In the genomic region with DNA sequence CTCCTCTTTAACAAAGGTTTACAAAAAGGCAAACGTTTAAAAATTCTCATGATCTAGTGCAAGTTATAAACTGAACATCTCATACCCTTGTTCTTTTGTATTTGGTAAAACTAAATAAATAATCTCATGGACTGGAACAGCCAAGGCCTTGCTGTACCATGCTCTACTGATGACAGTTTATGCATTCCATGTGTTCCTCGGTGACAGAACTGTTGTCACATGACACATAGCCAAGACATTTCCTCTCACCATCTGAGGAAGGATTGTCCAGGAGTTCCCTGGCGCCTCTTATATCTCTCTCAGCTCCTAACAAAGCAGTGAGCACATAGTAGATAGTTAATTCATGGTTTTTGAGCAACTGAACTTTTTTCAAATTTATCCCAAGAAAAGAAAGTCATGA, we compare ENCODE assay signal across 19 cellular contexts. TPM values are rescaled to one million over a fixed set of nuclear protein-coding genes. Genes with fewer than 3 reads are reported as not detected.
DNase-seq lines count a peak whose midpoint lies in the region; ATAC-seq, FAIRE-seq and TF ChIP-seq lines count a peak whose summit lies in the region.
"Had no signal": no experiment of that assay in that cellular context is flagged by ENCODE, and none has a peak within 500 bp of the region (broad histone marks: within the 10 kb centered on the region; RNA-seq: fewer than 3 reads in every experiment).

No MANE protein-coding gene starts in this region.

- H3K4me2 ChIP-seq in K562 (ENCODE audit: insufficient read depth, low read length) (no peak overlapping the region), keratinocyte (ENCODE audit: control insufficient read depth, extremely low read depth, insufficient read depth, low read depth, low read length) (no peak overlapping the region)
- H3K4me2 ChIP-seq: GM23338 had no signal

- WGBS in K562 (ENCODE audit: insufficient coverage, low coverage, missing lambda C conversion rate) = 0% methylated on average over 3 of the region's 3 CpGs
- WGBS in prostate gland = 31% methylated on average over 3 of the region's 3 CpGs

- H3K9ac ChIP-seq in K562 (ENCODE audit: insufficient read depth in 1 of 2, low read depth in 2 of 2, low read length in 2 of 2) (no peak overlapping the region), keratinocyte (ENCODE audit: control insufficient read depth, extremely low read depth, insufficient read depth, low read length) (no peak overlapping the region)

- FAIRE-seq in K562 (lab: Jason Lieb, UNC) = no peak
- peak; percentile 26 for FAIRE-seq in keratinocyte (lab: Jason Lieb, UNC)
- FAIRE-seq: GM12891, RCC 7860 had no signal

- no TSS peak for BruUV-seq in K562 (replicated peaks; lab: Mats Ljungman, UMichigan)

- H3K27me3 ChIP-seq in K562 (ENCODE audit: control insufficient read depth in 2 of 2, insufficient read depth in 2 of 2, low read length in 2 of 2) = peaks cover 4 to 5% of the 10 kb centered on the region in 2 experiments; a peak in 3 of 5 replicates
- H3K27me3 ChIP-seq in keratinocyte (ENCODE audit: control insufficient read depth, extremely low read depth, insufficient read depth, low read length) = no peaks in the 10 kb centered on the region
- H3K27me3 ChIP-seq in prostate gland (replicated peaks; ENCODE audit: insufficient read depth) = no peaks in the 10 kb centered on the region

- H2AFZ ChIP-seq in K562 (ENCODE audit: low read depth, low read length) (no peak overlapping the region), keratinocyte (ENCODE audit: control insufficient read depth, low read length) (no peak overlapping the region)
- H2AFZ ChIP-seq: GM23338 had no signal

- in situ Hi-C loops in K562 (cut with MboI) = loop anchor here (10.0 kb wide), 1 partner anchor 427 kb away; no protein-coding TSS in a partner anchor

- CTCF ChIA-PET in K562 (lab: Yijun Ruan, JAX; ENCODE audit: low intra/inter-chr PET ratio) = no interaction called here

- H3K9me3 ChIP-seq in K562 (replicated peaks; ENCODE audit: control insufficient read depth, insufficient read depth, low read depth, low read length) (no peaks in the 10 kb centered on the region), keratinocyte (ENCODE audit: control insufficient read depth, low read depth, low read length) (no peaks in the 10 kb centered on the region), prostate gland (no peaks in the 10 kb centered on the region)
- H3K9me3 ChIP-seq: Caco-2 had no signal

- no peak for TF ChIP-seq CTCF in K562 (IDR thresholded peaks at IDR 0.05 in 2 of 3, conservative IDR thresholded peaks at IDR 0.05 in 1 of 3; ENCODE audit: insufficient read depth in 2 of 3, low read depth in 1 of 3, low read length in 3 of 3)
- no peak for TF ChIP-seq CTCF in keratinocyte (optimal IDR thresholded peaks at IDR 0.05 in 1 of 3, IDR thresholded peaks at IDR 0.05 in 1 of 3, conservative IDR thresholded peaks at IDR 0.05 in 1 of 3; ENCODE audit: extremely low read depth in 1 of 3, insufficient read depth in 2 of 3, low read length in 3 of 3)
- TF ChIP-seq CTCF in prostate gland (IDR thresholded peaks at IDR 0.05) = no peak

- dilution Hi-C loops in keratinocyte (cut with MboI; ENCODE audit: extremely low pct_ligation_motif_present, low sequenced_read_pairs) = no loop called here

- POLR2A ChIA-PET in K562 (lab: Yijun Ruan, JAX) = interaction anchor here (1.5 kb wide), 1 partner anchor 12 kb away, joined by 3 read pairs; no protein-coding TSS in a partner anchor

- ATAC-seq in K562 = no peak
- ATAC-seq in HG03457 (IDR thresholded peaks at IDR 0.05; ENCODE audit: unreplicated experiment) = no peak
- ATAC-seq: GM23338 had no signal

- H3K79me2 ChIP-seq in K562 (ENCODE audit: control insufficient read depth, insufficient read depth, low read length) (no peaks in the 10 kb centered on the region), keratinocyte (ENCODE audit: control insufficient read depth, insufficient read depth, low read length) (no peaks in the 10 kb centered on the region)

- H3K4me3 ChIP-seq in K562 (no peak overlapping the region), keratinocyte (ENCODE audit: control insufficient read depth in 2 of 3, extremely low read depth in 1 of 3, insufficient read depth in 2 of 3, low read depth in 1 of 3, low read length in 3 of 3) (no peak overlapping the region), prostate gland (no peak overlapping the region)
- H3K4me3 ChIP-seq: GM23338 had no signal

- TF ChIP-seq EP300 in K562 (IDR thresholded peaks at IDR 0.05; ENCODE audit: low read length) = no peak

- DNase-seq in AG08395 (ENCODE audit: low spot score) = peak; percentile 50
- peak; percentile 52 for DNase-seq in HT1080 (ENCODE audit: low read depth)
- DNase-seq in K562 (ENCODE audit: extremely low read depth in 1 of 4, low spot score in 3 of 4) = no peak
- no peak for DNase-seq in keratinocyte (ENCODE audit: low read depth, low spot score)
- no peak for DNase-seq in NCI-H1930 (lab: John Stamatoyannopoulos, UW)
- no peak for DNase-seq in GF-D8 (lab: John Stamatoyannopoulos, UW)
- DNase-seq in prostate gland (ENCODE audit: low spot score) = no peak
- DNase-seq: 8988T, AML-193, Caco-2, NCI-H1417 treated with DMSO at 0.1 percent for 48 hours, NCI-H2081, NCI-H524, SIG-M5 had no signal

- no peak for TF ChIP-seq RAD21 in K562 (CRISPR knock-in tag; conservative IDR thresholded peaks at IDR 0.05 in 1 of 2, IDR thresholded peaks at IDR 0.05 in 1 of 2)

- TF ChIP-seq POLR2A in K562 (conservative IDR thresholded peaks at IDR 0.05) (no peak), prostate gland (IDR thresholded peaks at IDR 0.05) (no peak)

- H3K9me1 ChIP-seq in K562 (ENCODE audit: control insufficient read depth, insufficient read depth, low read length) (no peaks in the 10 kb centered on the region), keratinocyte (ENCODE audit: control insufficient read depth, extremely low read depth, insufficient read depth, low read length) (no peaks in the 10 kb centered on the region)

- H3K36me3 ChIP-seq in K562 (ENCODE audit: control insufficient read depth, insufficient read depth, low read length) (no peaks in the 10 kb centered on the region), keratinocyte (ENCODE audit: control insufficient read depth in 2 of 2, extremely low read depth in 1 of 2, insufficient read depth in 2 of 2, low read length in 2 of 2) (no peaks in the 10 kb centered on the region), prostate gland (no peaks in the 10 kb centered on the region)

- H3K4me1 ChIP-seq in K562 (replicated peaks in 1 of 2; ENCODE audit: control insufficient read depth in 2 of 2, insufficient read depth in 2 of 2, low read length in 2 of 2) (no peaks in the 10 kb centered on the region), keratinocyte (ENCODE audit: control insufficient read depth, extremely low read depth, insufficient read depth, low read length) (no peaks in the 10 kb centered on the region), prostate gland (replicated peaks) (no peaks in the 10 kb centered on the region)

- intact Hi-C loops in K562 (cut with micrococcal nuclease) (no loop called here), prostate gland (cut with DNase I) (no loop called here)

- H3K27ac ChIP-seq in K562 (ENCODE audit: extremely low read depth, low read depth, low read length) = no peak overlapping the region
- no peak overlapping the region for H3K27ac ChIP-seq in keratinocyte (ENCODE audit: control insufficient read depth, insufficient read depth, low read length)
- no peak overlapping the region for H3K27ac ChIP-seq in prostate gland

- H4K20me1 ChIP-seq in K562 (replicated peaks; ENCODE audit: control insufficient read depth, insufficient read depth, low read length) (no peaks in the 10 kb centered on the region), keratinocyte (ENCODE audit: control insufficient read depth, extremely low read depth, insufficient read depth, low read length) (no peaks in the 10 kb centered on the region)

RNA-seq across cellular contexts. Expression of gene CCDC83, which starts 12.6 kb away (rescaled TPM):
- total RNA-seq in HT1080 (2014; rRNA removed; shearing (Covaris generic)) = not detected in 2 replicates
- polyA plus RNA-seq in HT1080 (2015; cell fraction: cytosol; rRNA removed) = not detected in 2 replicates
- polyA plus RNA-seq in HT1080 (2015; cell fraction: nucleus; rRNA removed) = not detected in 2 replicates
- total RNA-seq in K562 (2011; cell fraction: chromatin; rRNA removed; ENCODE audit: low replicate concordance) = not detected in 2 replicates
- total RNA-seq in K562 (2011; cell fraction: nucleolus; rRNA removed) = not detected in 2 replicates
- total RNA-seq in K562 (2011; cell fraction: nucleoplasm; rRNA removed) = not detected in 2 replicates
- not detected in 2 replicates for total RNA-seq in K562 (2014; rRNA removed)
- not detected in 2 replicates for total RNA-seq in K562 (2014; rRNA removed; fragmentation: Illumina TruSeq; extraction: Trizol)
- total RNA-seq in K562 (2015; rRNA removed; fragmentation: Illumina TruSeq; extraction: Trizol) = not detected in 2 replicates
- not detected in 2 replicates for total RNA-seq in K562 (2021)
- not detected in 2 replicates for polyA plus RNA-seq in K562 (2011; rRNA removed)
- polyA plus RNA-seq in K562 (2011; cell fraction: cytosol; rRNA removed) = not detected in 2 replicates
- polyA plus RNA-seq in K562 (2011; cell fraction: nucleus; rRNA removed) = not detected in 2 replicates
- polyA plus RNA-seq in K562 (2012) = not detected in 2 replicates
- not detected in 2 replicates for polyA plus RNA-seq in K562 (2014; fragmentation: Illumina TruSeq; extraction: Trizol)
- polyA plus RNA-seq in K562 (2014; fragmentation: Nextera tagmentation; extraction: Ambion mirVana) = not detected
- not detected in 2 replicates for polyA plus RNA-seq in K562 (2014; rRNA removed)
- not detected in 2 replicates for polyA minus RNA-seq in K562 (2011; rRNA and poly(A)+ RNA removed)
- not detected in 2 replicates for polyA minus RNA-seq in K562 (2011; cell fraction: cytosol; rRNA and poly(A)+ RNA removed)
- polyA minus RNA-seq in K562 (2011; cell fraction: nucleus; rRNA and poly(A)+ RNA removed) = not detected in 2 replicates
- not detected in 3 replicates for polyA plus RNA-seq in keratinocyte
- not detected for polyA plus RNA-seq in keratinocyte (2011; ENCODE audit: low read depth)
- not detected in 2 replicates for polyA plus RNA-seq in keratinocyte (2011; cell fraction: cytosol; rRNA removed)
- polyA plus RNA-seq in keratinocyte (2011; cell fraction: nucleus; rRNA removed) = not detected in 2 replicates
- not detected in 2 replicates for polyA plus RNA-seq in keratinocyte (2012; ENCODE audit: low replicate concordance)
- polyA minus RNA-seq in keratinocyte = not detected in 3 replicates
- polyA minus RNA-seq in keratinocyte (2011; cell fraction: cytosol; rRNA and poly(A)+ RNA removed) = not detected
- polyA minus RNA-seq in keratinocyte (2011; cell fraction: nucleus; rRNA and poly(A)+ RNA removed) = not detected in 2 replicates
- 10 to 100 TPM in 1 of 2 donors, not detected in 1; 12.5 TPM for total RNA-seq in prostate gland
- total RNA-seq: Caco-2, G401, GM23338 had no signal
- polyA plus RNA-seq: GM23338 had no signal

RNA-seq across cellular contexts. Expression of gene SYTL2, which starts 56.8 kb away (rescaled TPM):
- total RNA-seq in HT1080 (2014; rRNA removed; shearing (Covaris generic)) = 19.6 and 23.4 TPM in 2 replicates
- 12.9 and 17.9 TPM in 2 replicates for polyA plus RNA-seq in HT1080 (2015; cell fraction: cytosol; rRNA removed)
- polyA plus RNA-seq in HT1080 (2015; cell fraction: nucleus; rRNA removed) = 34.7 and 46.2 TPM in 2 replicates
- 0.37 and 0.46 TPM in 2 replicates for total RNA-seq in K562 (2011; cell fraction: chromatin; rRNA removed; ENCODE audit: low replicate concordance)
- total RNA-seq in K562 (2011; cell fraction: nucleolus; rRNA removed) = 0.79 TPM in 1 of 2 replicates, not detected in the other
- total RNA-seq in K562 (2011; cell fraction: nucleoplasm; rRNA removed) = 0.66 and 1.2 TPM in 2 replicates
- total RNA-seq in K562 (2014; rRNA removed) = 0.05 and 0.33 TPM in 2 replicates
- 0.26 and 0.55 TPM in 2 replicates for total RNA-seq in K562 (2014; rRNA removed; fragmentation: Illumina TruSeq; extraction: Trizol)
- 0.30 and 0.43 TPM in 2 replicates for total RNA-seq in K562 (2015; rRNA removed; fragmentation: Illumina TruSeq; extraction: Trizol)
- total RNA-seq in K562 (2021) = 0.35 and 0.36 TPM in 2 replicates
- 0.38 and 0.57 TPM in 2 replicates for polyA plus RNA-seq in K562 (2011; rRNA removed)
- 0.04 TPM in 2 replicates for polyA plus RNA-seq in K562 (2011; cell fraction: cytosol; rRNA removed)
- polyA plus RNA-seq in K562 (2011; cell fraction: nucleus; rRNA removed) = 0.67 and 0.91 TPM in 2 replicates
- 0.30 and 0.36 TPM in 2 replicates for polyA plus RNA-seq in K562 (2012)
- polyA plus RNA-seq in K562 (2014; fragmentation: Illumina TruSeq; extraction: Trizol) = 0.17 and 0.42 TPM in 2 replicates
- under 1 TPM; 0.06 to 0.07 TPM for polyA plus RNA-seq in K562 (2014; fragmentation: Nextera tagmentation; extraction: Ambion mirVana)
- polyA plus RNA-seq in K562 (2014; rRNA removed) = 0.13 and 0.19 TPM in 2 replicates
- 0.42 and 0.60 TPM in 2 replicates for polyA minus RNA-seq in K562 (2011; rRNA and poly(A)+ RNA removed)
- not detected in 2 replicates for polyA minus RNA-seq in K562 (2011; cell fraction: cytosol; rRNA and poly(A)+ RNA removed)
- 0.40 and 1.1 TPM in 2 replicates for polyA minus RNA-seq in K562 (2011; cell fraction: nucleus; rRNA and poly(A)+ RNA removed)
- polyA plus RNA-seq in keratinocyte = 1.3 to 3.1 TPM (median 1.4 TPM) in 3 replicates
- 13.9 TPM for polyA plus RNA-seq in keratinocyte (2011; ENCODE audit: low read depth)
- 0.68 and 1.8 TPM in 2 replicates for polyA plus RNA-seq in keratinocyte (2011; cell fraction: cytosol; rRNA removed)
- 6.2 and 11.0 TPM in 2 replicates for polyA plus RNA-seq in keratinocyte (2011; cell fraction: nucleus; rRNA removed)
- polyA plus RNA-seq in keratinocyte (2012; ENCODE audit: low replicate concordance) = 1.0 and 8.3 TPM in 2 replicates
- polyA minus RNA-seq in keratinocyte = 1.2 to 3.0 TPM (median 1.9 TPM) in 3 replicates
- polyA minus RNA-seq in keratinocyte (2011; cell fraction: cytosol; rRNA and poly(A)+ RNA removed) = not detected
- 3.9 and 7.0 TPM in 2 replicates for polyA minus RNA-seq in keratinocyte (2011; cell fraction: nucleus; rRNA and poly(A)+ RNA removed)
- total RNA-seq in prostate gland = 100 to 1,000 TPM in 1 of 2 donors, 10 to 100 TPM in 1; 52.2 to 105 TPM

Comparison
In these comparisons a context has a peak if more than half of its experiments do, and no peak if none do; other contexts are left out.
1. DNase-seq: peak in AG08395 (single experiment) and HT1080 (single experiment); none in K562 (0 of 4), keratinocyte (single experiment), NCI-H1930 (0 of 2), GF-D8 (single experiment) and prostate gland (single experiment).